8 cellular contexts compared by ENCODE assay signal in the genomic region with DNA sequence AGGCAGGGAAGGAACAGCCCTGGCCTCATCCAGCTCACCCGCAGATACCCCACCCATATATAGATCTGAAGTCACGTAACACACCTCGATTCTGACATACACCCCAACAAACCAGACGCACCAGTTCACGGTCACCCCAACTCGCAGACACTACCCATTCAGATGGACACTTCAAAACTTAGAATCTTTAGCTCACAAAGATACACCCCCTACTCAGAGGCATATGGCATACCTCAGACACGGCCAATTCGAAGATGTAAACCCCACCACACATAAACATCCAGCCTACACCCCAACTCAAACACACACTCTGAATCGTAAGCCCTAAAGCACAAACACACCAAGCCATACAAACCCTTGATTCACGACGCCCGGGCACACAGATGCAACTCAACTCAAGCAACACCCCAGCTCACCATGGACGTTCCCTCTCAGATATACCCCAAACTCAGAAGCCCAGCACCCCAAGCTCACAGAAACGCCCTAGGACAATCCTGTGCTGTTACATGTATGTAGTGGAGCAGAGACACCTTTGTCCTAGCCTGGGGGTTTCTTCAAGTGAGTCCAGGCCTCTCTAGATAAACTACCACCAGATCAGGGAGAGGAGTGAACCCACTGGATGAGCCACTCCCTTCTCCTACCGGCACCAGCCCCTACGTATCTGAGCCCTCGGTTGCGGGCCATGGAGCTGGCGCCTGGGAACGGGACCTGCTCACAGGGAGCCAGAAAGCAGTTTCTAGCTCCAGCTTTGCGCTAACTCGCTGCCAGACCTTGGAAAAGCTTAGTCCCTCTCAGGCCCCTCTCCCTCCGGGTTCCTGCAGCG. TPM values are rescaled to one million over a fixed set of nuclear protein-coding genes. Genes with fewer than 3 reads are reported as not detected.
DNase-seq lines count a peak whose midpoint lies in the region; TF ChIP-seq lines count a peak whose summit lies in the region.

No MANE protein-coding gene starts in this region.

- BruUV-seq in A673 (replicated peaks; lab: Mats Ljungman, UMichigan) = no TSS peak

- peak overlapping the region; percentile 61 for H3K4me3 ChIP-seq in A673 (ENCODE audit: low read depth, low read length, poor library complexity, severe bottlenecking)
- peak overlapping the region; percentile 63 for H3K4me3 ChIP-seq in HUES64 (ENCODE audit: low read length)
- H3K4me3 ChIP-seq in coronary artery = peak overlapping the region; percentile 69
- H3K4me3 ChIP-seq in mucosa of rectum (ENCODE audit: low read length in 2 of 2) = peak overlapping the region; percentile 27 to 37

- H3K36me3 ChIP-seq in A673 (ENCODE audit: insufficient read depth, low read length, poor library complexity, severe bottlenecking) (no peaks in the 10 kb centered on the region), HUES64 (ENCODE audit: insufficient read depth, low read length) (no peaks in the 10 kb centered on the region), mucosa of rectum (ENCODE audit: control insufficient read depth in 2 of 2, insufficient read depth in 2 of 2, low read length in 2 of 2) (no peaks in the 10 kb centered on the region)

- CTCF ChIA-PET in A673 (lab: Charles Lee) = interaction anchor here (0.9 to 1.0 kb wide), 3 partner anchors 9 to 240 kb away, joined by 3 to 4 read pairs (median 3); no protein-coding TSS in a partner anchor

- TF ChIP-seq CTCF in A673 (conservative IDR thresholded peaks at IDR 0.05; ENCODE audit: low read depth, low read length) (no peak), coronary artery (IDR thresholded peaks at IDR 0.05) (no peak)

- H3K9me3 ChIP-seq in A673 (ENCODE audit: low read depth, low read length, poor library complexity, severe bottlenecking) (no peaks in the 10 kb centered on the region), HUES64 (ENCODE audit: insufficient read depth, low read depth, low read length) (no peaks in the 10 kb centered on the region), mucosa of rectum (ENCODE audit: control insufficient read depth in 2 of 2, low read length in 2 of 2) (no peaks in the 10 kb centered on the region)

- peak overlapping the region; percentile 42 for H3K27ac ChIP-seq in A673 (ENCODE audit: low read depth, low read length, poor library complexity, severe bottlenecking)
- no peak overlapping the region for H3K27ac ChIP-seq in HUES64 (ENCODE audit: low read depth, low read length)
- no peak overlapping the region for H3K27ac ChIP-seq in coronary artery
- peak overlapping the region in 1 of 2 donors; percentile 63 for H3K27ac ChIP-seq in mucosa of rectum (ENCODE audit: low read depth in 2 of 2, low read length in 2 of 2)

- peak overlapping the region; percentile 33 for H3K9ac ChIP-seq in HUES64 (ENCODE audit: low read depth, low read length)
- peak overlapping the region in 1 of 2 donors; percentile 47 for H3K9ac ChIP-seq in mucosa of rectum (ENCODE audit: low read depth in 1 of 2, low read length in 2 of 2)

- intact Hi-C loops in A673 (cut with micrococcal nuclease; ENCODE audit: unreplicated experiment) = no loop called here

- DNase-seq in A673 (ENCODE audit: low spot score) (no peak), coronary artery (ENCODE audit: low spot score) (no peak), HCEC 1CT (no peak), NOMO-1 treated with dmso at 0.1 percent for 144 hours (lab: John Stamatoyannopoulos, UW; ENCODE audit: unreplicated experiment) (no peak), DMS79 (lab: John Stamatoyannopoulos, UW) (no peak)
- no peak for DNase-seq in effector CD8-positive, alpha-beta T cell (lab: John Stamatoyannopoulos, UW)

- H3K27me3 ChIP-seq in A673 (replicated peaks; ENCODE audit: insufficient read depth, low read depth, low read length, poor library complexity) = no peaks in the 10 kb centered on the region
- peaks cover 55% of the 10 kb centered on the region for H3K27me3 ChIP-seq in HUES64 (ENCODE audit: insufficient read depth, low read length)
- peaks cover 44 to 54% of the 10 kb centered on the region in 2 donors for H3K27me3 ChIP-seq in mucosa of rectum (ENCODE audit: control insufficient read depth in 2 of 2, insufficient read depth in 2 of 2, low read length in 2 of 2)

- POLR2A ChIA-PET in A673 (lab: Charles Lee; ENCODE audit: low non-redundant PET) = no interaction called here

- H3K4me1 ChIP-seq in A673 (ENCODE audit: insufficient read depth, low read length, poor library complexity, severe bottlenecking) = peaks cover 23% of the 10 kb centered on the region
- peaks cover 8% of the 10 kb centered on the region; the same call in 1 of the 2 replicates for H3K4me1 ChIP-seq in HUES64 (ENCODE audit: insufficient read depth, low read length)
- peaks cover 3 to 4% of the 10 kb centered on the region in 2 donors for H3K4me1 ChIP-seq in mucosa of rectum (ENCODE audit: control insufficient read depth in 2 of 2, insufficient read depth in 2 of 2, low read length in 2 of 2)

- WGBS in HUES64 = 39% methylated on average over 24 of the region's 24 CpGs

RNA-seq across cellular contexts. Expression of gene PSD, which starts 8.8 kb away (rescaled TPM):
- total RNA-seq in A673 (2021) = 5.8 and 7.3 TPM in 2 replicates
- polyA plus RNA-seq in HUES64 (2013, experiment 1 of 2) = 3.9 TPM
- 9.3 TPM for polyA plus RNA-seq in HUES64 (2013, experiment 2 of 2)

RNA-seq across cellular contexts. Expression of gene FBXL15, which starts 10.8 kb away (rescaled TPM):
- total RNA-seq in A673 (2021) = 8.9 and 11.6 TPM in 2 replicates
- 9.0 TPM for polyA plus RNA-seq in HUES64 (2013, experiment 1 of 2)
- polyA plus RNA-seq in HUES64 (2013, experiment 2 of 2) = 7.9 TPM

RNA-seq across cellular contexts. Expression of gene NFKB2, which starts 14.3 kb away (rescaled TPM):
- 29.8 and 33.2 TPM in 2 replicates for total RNA-seq in A673 (2021)
- polyA plus RNA-seq in HUES64 (2013, experiment 1 of 2) = 11.4 TPM
- 16.7 TPM for polyA plus RNA-seq in HUES64 (2013, experiment 2 of 2)

RNA-seq across cellular contexts. Expression of gene CUEDC2, which starts 22.6 kb away (rescaled TPM):
- total RNA-seq in A673 (2021) = 63.7 and 72.1 TPM in 2 replicates
- polyA plus RNA-seq in HUES64 (2013, experiment 1 of 2) = 42.7 TPM
- 56.5 TPM for polyA plus RNA-seq in HUES64 (2013, experiment 2 of 2)

RNA-seq across cellular contexts. Expression of gene C10orf95, which starts 41.5 kb away (rescaled TPM):
- 0.42 TPM in 1 of 2 replicates, not detected in the other for total RNA-seq in A673 (2021)
- polyA plus RNA-seq in HUES64 (2013, experiment 1 of 2) = 0.15 TPM
- 0.44 TPM for polyA plus RNA-seq in HUES64 (2013, experiment 2 of 2)
